In genomic region chr7:46352335-46352954, GRCh38 we compare ENCODE assay signal across 8 cellular contexts.
A peak's percentile ranks its signal among the peaks of the same experiment; 100 is the strongest.
DNase-seq lines count a peak whose midpoint lies in the region; ATAC-seq and TF ChIP-seq lines count a peak whose summit lies in the region.

No MANE protein-coding gene starts in this region.

- H3K4me3 Mint-ChIP-seq in GM23338: no peak overlapping the region
- H3K4me3 Mint-ChIP-seq in neural progenitor cell: no peak overlapping the region

- H3K27me3 ChIP-seq in GM23338 (ENCODE audit: insufficient read depth) (no peaks in the 10 kb centered on the region), neural progenitor cell (no peaks in the 10 kb centered on the region)

- no peak overlapping the region for H3K9ac ChIP-seq in neural progenitor cell

- H3K9me3 ChIP-seq in neural progenitor cell (ENCODE audit: low read depth): no peaks in the 10 kb centered on the region

- no peak overlapping the region for H3K4me3 ChIP-seq in GM23338
- H3K4me3 ChIP-seq in epithelial cell of proximal tubule (ENCODE audit: low read depth, low read length): no peak overlapping the region
- no peak overlapping the region for H3K4me3 ChIP-seq in neural progenitor cell

- no peaks in the 10 kb centered on the region for H3F3A ChIP-seq in GM23338 (replicated peaks; ENCODE audit: low read depth)
- no peaks in the 10 kb centered on the region for H3F3A ChIP-seq in neural progenitor cell (ENCODE audit: low read depth)

- H3K9me2 ChIP-seq in GM23338 (ENCODE audit: insufficient read depth): no peaks in the 10 kb centered on the region

- H2AFZ ChIP-seq in GM23338 (no peak overlapping the region), neural progenitor cell (replicated peaks) (no peak overlapping the region)

- H3K4me1 ChIP-seq in GM23338 (ENCODE audit: insufficient read depth) (no peaks in the 10 kb centered on the region), neural progenitor cell (peaks cover 12% of the 10 kb centered on the region)

- TF ChIP-seq CTCF in GM23338 (conservative IDR thresholded peaks at IDR 0.05; ENCODE audit: low read depth in 2 of 2): peak; percentile 87 to 93
- TF ChIP-seq CTCF in epithelial cell of proximal tubule (conservative IDR thresholded peaks at IDR 0.05; ENCODE audit: low read depth, low read length): peak; percentile 94
- peak; percentile 90 for TF ChIP-seq CTCF in neural progenitor cell (IDR thresholded peaks at IDR 0.05)

- ATAC-seq in GM23338 (peak; percentile 91), GM21360 (IDR thresholded peaks at IDR 0.05; ENCODE audit: unreplicated experiment) (no peak)

- peaks cover 15% of the 10 kb centered on the region for H3K4me1 Mint-ChIP-seq in GM23338
- H3K4me1 Mint-ChIP-seq in neural progenitor cell: no peaks in the 10 kb centered on the region

- H3K27me3 Mint-ChIP-seq in GM23338 (ENCODE audit: insufficient read depth, low read depth, poor library complexity): peaks cover 4% of the 10 kb centered on the region
- peaks cover 5% of the 10 kb centered on the region for H3K27me3 Mint-ChIP-seq in neural progenitor cell (ENCODE audit: insufficient read depth, low read depth)

- no peak overlapping the region for H3K27ac ChIP-seq in GM23338 (ENCODE audit: low read depth)
- no peak overlapping the region for H3K27ac ChIP-seq in neural progenitor cell

- H3K36me3 Mint-ChIP-seq in GM23338 (ENCODE audit: low read depth): no peaks in the 10 kb centered on the region
- H3K36me3 Mint-ChIP-seq in neural progenitor cell: no peaks in the 10 kb centered on the region

- no peak overlapping the region for H3K27ac Mint-ChIP-seq in GM23338
- H3K27ac Mint-ChIP-seq in neural progenitor cell: no peak overlapping the region

- no peaks in the 10 kb centered on the region for H4K20me1 ChIP-seq in GM23338 (replicated peaks; ENCODE audit: insufficient read depth)
- no peaks in the 10 kb centered on the region for H4K20me1 ChIP-seq in neural progenitor cell (ENCODE audit: low read depth)

- H3K79me2 ChIP-seq in GM23338 (replicated peaks; ENCODE audit: insufficient read depth) (no peaks in the 10 kb centered on the region), neural progenitor cell (ENCODE audit: low read depth) (no peaks in the 10 kb centered on the region)

- H3K36me3 ChIP-seq in GM23338 (ENCODE audit: insufficient read depth): no peaks in the 10 kb centered on the region
- no peaks in the 10 kb centered on the region for H3K36me3 ChIP-seq in neural progenitor cell

- DNase-seq in COLO829 (ENCODE audit: low spot score) (peak; percentile 81), GM23338 (ENCODE audit: low spot score) (peak; percentile 84), RKO (ENCODE audit: low spot score) (peak; percentile 46), epithelial cell of proximal tubule (ENCODE audit: low read depth) (peak; percentile 20), neural progenitor cell (ENCODE audit: low spot score) (peak; percentile 87), NCI-H2081 treated with DMSO at 0.1 percent for 48 hours (lab: John Stamatoyannopoulos, UW) (no peak), NCI-H128 (lab: John Stamatoyannopoulos, UW; ENCODE audit: unreplicated experiment) (no peak)

- H3K4me2 ChIP-seq in GM23338 (no peak overlapping the region), neural progenitor cell (no peak overlapping the region)

- H3K9me3 Mint-ChIP-seq in GM23338: no peaks in the 10 kb centered on the region; the same call in 2 of the 3 replicates
- H3K9me3 Mint-ChIP-seq in neural progenitor cell: peaks cover 2% of the 10 kb centered on the region

TF ChIP-seq in GM23338, 12 proteins besides CTCF, POLR2A, EP300 and RAD21:
- TF ChIP-seq CREB1 (CRISPR knock-in tag; IDR thresholded peaks at IDR 0.05; ENCODE audit: low read depth) (no peak), REST (IDR thresholded peaks at IDR 0.05; ENCODE audit: unreplicated experiment) (no peak), ZNF462 (CRISPR knock-in tag; IDR thresholded peaks at IDR 0.05) (no peak)
TF ChIP-seq in GM23338: peak in this region for 0.

Comparison
In these comparisons a context has a peak if more than half of its experiments do, and no peak if none do; other contexts are left out.
1. DNase-seq: peak in COLO829 (single experiment), GM23338 (single experiment), RKO (single experiment), epithelial cell of proximal tubule (single experiment) and neural progenitor cell (single experiment); none in NCI-H2081 treated with DMSO at 0.1 percent for 48 hours (single experiment) and NCI-H128 (single experiment).
2. Peak in every context shown above with its lines, with median percentiles within 50 percentile points of each other: CTCF ChIP-seq.